16 cellular contexts compared by ENCODE assay signal in the genomic region with DNA sequence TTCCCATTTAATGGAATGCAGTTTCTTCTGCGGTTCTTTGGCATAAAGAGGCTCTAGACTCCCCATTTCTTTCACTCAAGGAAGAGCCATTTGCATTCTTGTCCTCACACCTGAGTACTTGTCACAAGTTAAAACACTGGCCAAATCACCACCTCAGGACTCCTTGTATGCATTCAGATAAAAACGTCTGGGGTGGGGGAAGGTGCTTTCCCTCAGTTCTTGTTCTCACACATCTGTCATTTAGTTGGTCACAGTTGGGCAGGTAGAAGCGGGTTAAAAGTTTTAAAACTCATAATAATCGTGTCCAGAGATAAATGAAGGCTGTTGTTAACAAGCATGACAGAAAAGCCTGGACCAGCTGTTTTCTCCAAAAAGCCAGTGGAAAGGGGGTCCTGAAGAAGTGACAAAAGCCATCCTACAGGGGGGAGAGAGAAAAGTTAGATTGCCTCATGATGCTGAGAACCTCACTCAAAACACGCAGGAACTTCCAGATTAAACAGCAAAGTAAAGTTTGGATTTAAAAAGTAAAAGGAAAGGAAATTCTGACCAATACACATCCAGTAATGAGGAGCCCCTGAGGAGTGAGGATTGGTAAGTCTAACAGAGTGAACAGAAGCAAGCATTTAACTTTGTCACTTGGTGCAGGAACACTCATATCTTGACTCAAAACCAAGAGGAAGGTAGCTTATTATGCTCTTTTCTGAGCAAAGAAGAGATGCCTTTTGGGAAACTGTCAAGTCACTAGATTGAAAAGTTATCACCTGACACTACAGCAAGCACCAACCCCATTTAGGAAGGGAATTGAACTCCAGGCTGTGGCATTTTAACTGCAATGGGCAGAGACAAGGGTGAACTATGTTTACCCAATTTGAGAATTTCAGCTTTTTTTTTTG. TPM values are rescaled to one million over a fixed set of nuclear protein-coding genes. Genes with fewer than 3 reads are reported as not detected.
DNase-seq lines count a peak whose midpoint lies in the region; ATAC-seq, FAIRE-seq and TF ChIP-seq lines count a peak whose summit lies in the region.
"Had no signal": no experiment of that assay in that cellular context is flagged by ENCODE, and none has a peak within 500 bp of the region (broad histone marks: within the 10 kb centered on the region; RNA-seq: fewer than 3 reads in every experiment).

No MANE protein-coding gene starts in this region.

- H3K4me1 ChIP-seq in SJCRH30, result peaks cover 38% of the 10 kb centered on the region
- peaks cover 8 to 11% (median 10%) of the 10 kb centered on the region in 4 donors for H3K4me1 ChIP-seq in upper lobe of left lung

- no peak overlapping the region for H3K4me3 Mint-ChIP-seq in activated naive CD4-positive, alpha-beta T cell treated with anti-CD3 and anti-CD28 coated beads for 36 hours
- no peak overlapping the region for H3K4me3 Mint-ChIP-seq in T-cell
- H3K4me3 Mint-ChIP-seq: activated CD4-positive, alpha-beta memory T cell treated with anti-CD3 and anti-CD28 coated beads for 36 hours; T-helper 1 cell treated with Interleukin-12 subunit alpha and Interleukin-12 subunit beta and Interleukin-4 antibody, amounts not matched to agents 30 μg/mL and 1 μg/mL, for 36 hours had no signal

- 50 to 57% methylated on average over 5 of the region's 5 CpGs for WGBS in upper lobe of left lung, 2 donors

- peak; percentile 71 for FAIRE-seq in GM18507 (lab: Jason Lieb, UNC)

- H3K4me3 ChIP-seq in SJCRH30, result no peak overlapping the region
- H3K4me3 ChIP-seq in upper lobe of left lung, result no peak overlapping the region
- H3K4me3 ChIP-seq: lower lobe of right lung had no signal

- H3K4me1 Mint-ChIP-seq in activated naive CD4-positive, alpha-beta T cell treated with anti-CD3 and anti-CD28 coated beads for 36 hours (ENCODE audit: low read depth), result peaks cover 10% of the 10 kb centered on the region
- peaks cover 3 to 9% (median 5%) of the 10 kb centered on the region in 3 donors for H3K4me1 Mint-ChIP-seq in T-cell

- no peak for TF ChIP-seq POLR2A in upper lobe of left lung (IDR thresholded peaks at IDR 0.05)

- H3K27ac Mint-ChIP-seq in activated naive CD4-positive, alpha-beta T cell treated with anti-CD3 and anti-CD28 coated beads for 36 hours, result no peak overlapping the region
- H3K27ac Mint-ChIP-seq in T-cell, result no peak overlapping the region
- H3K27ac Mint-ChIP-seq: activated CD4-positive, alpha-beta memory T cell treated with anti-CD3 and anti-CD28 coated beads for 36 hours; T-helper 1 cell treated with Interleukin-12 subunit alpha and Interleukin-12 subunit beta and Interleukin-4 antibody, amounts not matched to agents 30 μg/mL and 1 μg/mL, for 36 hours had no signal

- H3K9me3 ChIP-seq in SJCRH30 (replicated peaks) (no peaks in the 10 kb centered on the region), upper lobe of left lung (no peaks in the 10 kb centered on the region)
- H3K9me3 ChIP-seq: lower lobe of right lung had no signal

- POLR2A ChIA-PET in T-cell (lab: Charles Lee), result no interaction called here

- no peaks in the 10 kb centered on the region for H3K36me3 ChIP-seq in SJCRH30
- no peaks in the 10 kb centered on the region for H3K36me3 ChIP-seq in upper lobe of left lung
- H3K36me3 ChIP-seq: lower lobe of right lung had no signal

- peaks cover 20% of the 10 kb centered on the region for H3K27me3 Mint-ChIP-seq in activated naive CD4-positive, alpha-beta T cell treated with anti-CD3 and anti-CD28 coated beads for 36 hours (ENCODE audit: low read depth)
- peaks cover 24 to 25% of the 10 kb centered on the region in 2 donors for H3K27me3 Mint-ChIP-seq in T-cell

- ATAC-seq in GM21423 (IDR thresholded peaks at IDR 0.05; ENCODE audit: unreplicated experiment) (peak; percentile 51), HG03039 (IDR thresholded peaks at IDR 0.05; ENCODE audit: unreplicated experiment) (peak; percentile 42), T-cell (replicated peaks in 1 of 4) (no peak), upper lobe of left lung (ENCODE audit: low FRiP score in 2 of 2) (no peak)
- ATAC-seq: lower lobe of right lung had no signal

- no peak for TF ChIP-seq CTCF in upper lobe of left lung (IDR thresholded peaks at IDR 0.05)

- no peaks in the 10 kb centered on the region for H3K36me3 Mint-ChIP-seq in activated naive CD4-positive, alpha-beta T cell treated with anti-CD3 and anti-CD28 coated beads for 36 hours (ENCODE audit: low read depth)
- H3K36me3 Mint-ChIP-seq in T-cell, result no peaks in the 10 kb centered on the region
- H3K36me3 Mint-ChIP-seq: activated CD4-positive, alpha-beta memory T cell treated with anti-CD3 and anti-CD28 coated beads for 36 hours had no signal

- CTCF ChIA-PET in activated naive CD4-positive, alpha-beta T cell treated with anti-CD3 and anti-CD28 coated beads for 36 hours (lab: Charles Lee), result no interaction called here
- CTCF ChIA-PET in T-cell (lab: Charles Lee), result interaction anchor here (0.7 kb wide), 3 partner anchors 98 to 288 kb away, joined by 3 read pairs; no protein-coding TSS in a partner anchor

- peak overlapping the region; percentile 75 for H3K27ac ChIP-seq in SJCRH30
- no peak overlapping the region for H3K27ac ChIP-seq in upper lobe of left lung
- H3K27ac ChIP-seq: epithelial cell of prostate, lower lobe of right lung had no signal

- H3K27me3 ChIP-seq in SJCRH30 (no peaks in the 10 kb centered on the region), upper lobe of left lung (peaks cover 0 to 7% (median 0%) of the 10 kb centered on the region in 4 donors)

- H3K9me3 Mint-ChIP-seq in activated naive CD4-positive, alpha-beta T cell treated with anti-CD3 and anti-CD28 coated beads for 36 hours, result no peaks in the 10 kb centered on the region
- H3K9me3 Mint-ChIP-seq in T-cell, result no peaks in the 10 kb centered on the region
- H3K9me3 Mint-ChIP-seq: activated CD4-positive, alpha-beta memory T cell treated with anti-CD3 and anti-CD28 coated beads for 36 hours; T-helper 1 cell treated with Interleukin-12 subunit alpha and Interleukin-12 subunit beta and Interleukin-4 antibody, amounts not matched to agents 30 μg/mL and 1 μg/mL, for 36 hours had no signal

- intact Hi-C loops in activated naive CD4-positive, alpha-beta T cell treated with anti-CD3 and anti-CD28 coated beads for 36 hours (cut with micrococcal nuclease), result no loop called here

- TF ChIP-seq EP300 in upper lobe of left lung (IDR thresholded peaks at IDR 0.05), result no peak

- DNase-seq in GM18507 (ENCODE audit: extremely low spot score, insufficient read length, low read depth) (no peak), SJCRH30 (peak; percentile 46 to 74), T-cell (no peak), upper lobe of left lung (no peak)
- no peak for DNase-seq in activated naive CD4-positive, alpha-beta T cell treated with anti-CD3 and anti-CD28 coated beads for 36 hours
- no peak for DNase-seq in stimulated activated CD4-positive, alpha-beta T cell treated with anti-CD3 and anti-CD28 coated beads, Interleukin-2, amount 100 ng/mL, for 24 hours
- DNase-seq: activated CD4-positive, alpha-beta memory T cell treated with anti-CD3 and anti-CD28 coated beads for 36 hours; activated naive CD4-positive, alpha-beta T cell treated with Interleukin-2 at 50 U/mL for 16 hours; caudate nucleus; lower lobe of right lung; occipital lobe; stimulated activated CD8-positive, alpha-beta memory T cell treated with anti-CD3 and anti-CD28 coated beads, Interleukin-4, amount 100 ng/mL, for 48 hours had no signal

RNA-seq across cellular contexts. Expression of gene BCL2L10, which starts 2.8 kb away (rescaled TPM):
- total RNA-seq in SJCRH30 (2014; rRNA removed; shearing (Covaris generic)), result 0.38 and 0.51 TPM in 2 replicates
- total RNA-seq in activated naive CD4-positive, alpha-beta T cell treated with anti-CD3 and anti-CD28 coated beads for 36 hours, result not detected
- total RNA-seq in T-cell (under 1 TPM in 3 of 5 donors, not detected in 2; 0.20 to 0.44 (median 0.37) TPM), upper lobe of left lung (under 1 TPM in 1 of 6 donors, not detected in 5; 0.46 TPM)
- total RNA-seq: activated CD4-positive, alpha-beta memory T cell treated with anti-CD3 and anti-CD28 coated beads for 36 hours; lower lobe of right lung had no signal

Comparison
In these comparisons a context has a peak if more than half of its experiments do, and no peak if none do; other contexts are left out.
1. DNase-seq: peak in SJCRH30 (2 of 2); none in GM18507 (single experiment), activated naive CD4-positive, alpha-beta T cell treated with anti-CD3 and anti-CD28 coated beads for 36 hours (single experiment), T-cell (0 of 34), upper lobe of left lung (0 of 2) and stimulated activated CD4-positive, alpha-beta T cell treated with anti-CD3 and anti-CD28 coated beads, Interleukin-2, amount 100 ng/mL, for 24 hours (0 of 2).
2. ATAC-seq: peak in GM21423 (single experiment) and HG03039 (single experiment); none in T-cell (0 of 4) and upper lobe of left lung (0 of 2).